10 cellular contexts compared by ENCODE assay signal in the genomic region with DNA sequence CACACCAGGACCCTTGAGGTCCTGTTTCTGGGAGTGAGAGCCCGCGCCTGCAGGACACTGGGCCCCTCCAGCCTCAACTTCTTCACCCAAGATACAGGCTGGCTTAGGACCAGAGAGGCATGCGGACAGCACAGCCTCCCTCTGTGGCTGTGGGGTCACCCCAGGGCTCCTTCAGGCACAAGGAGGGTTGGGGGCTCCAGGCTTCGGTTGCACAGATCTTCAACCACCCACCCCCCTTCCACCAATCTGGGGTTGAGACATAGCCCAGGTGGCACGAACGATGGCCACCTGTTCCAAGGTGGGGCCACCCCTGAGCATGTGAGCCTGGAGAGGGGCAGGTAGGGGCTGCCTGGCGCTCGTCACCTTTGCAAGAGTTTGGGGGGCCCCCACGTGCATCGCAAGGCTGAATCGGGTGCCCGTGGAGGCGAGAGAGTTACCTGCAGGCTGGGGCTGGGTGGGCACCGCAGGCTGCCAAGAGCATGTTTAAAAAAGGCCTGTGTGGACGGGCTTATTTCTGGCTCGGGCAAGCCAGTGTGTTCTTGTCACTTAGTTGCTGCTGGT. TPM values are rescaled to one million over a fixed set of nuclear protein-coding genes. Genes with fewer than 3 reads are reported as not detected.
DNase-seq lines count a peak whose midpoint lies in the region; ATAC-seq, FAIRE-seq and TF ChIP-seq lines count a peak whose summit lies in the region.
"Had no signal": no experiment of that assay in that cellular context is flagged by ENCODE, and none has a peak within 500 bp of the region (broad histone marks: within the 10 kb centered on the region; RNA-seq: fewer than 3 reads in every experiment).

No MANE protein-coding gene starts in this region.

- in situ Hi-C loops in GM13977 (cut with MboI; ENCODE audit: low pct_unique_long_range_greater_than_20kb, low sequenced_read_pairs, unreplicated experiment): no loop called here

- no peaks in the 10 kb centered on the region for H3K27me3 Mint-ChIP-seq in activated T-helper 2 cell treated with anti-CD3 and anti-CD28 coated beads, Interferon-gamma antibody, Interleukin-2, Interleukin-4, amounts not matched to agents 10 μg/mL and 5 μg/mL and 100 μg/mL, durations not matched to agents 14 hours and 24 hours and 36 hours (ENCODE audit: low read depth)

- peaks cover 14% of the 10 kb centered on the region for H3K4me1 Mint-ChIP-seq in activated T-helper 2 cell treated with anti-CD3 and anti-CD28 coated beads, Interferon-gamma antibody, Interleukin-2, Interleukin-4, amounts not matched to agents 10 μg/mL and 5 μg/mL and 100 μg/mL, durations not matched to agents 14 hours and 24 hours and 36 hours (ENCODE audit: low read depth)

- intact Hi-C loops in activated T-helper 2 cell treated with anti-CD3 and anti-CD28 coated beads, Interferon-gamma antibody, Interleukin-2, Interleukin-4, amounts not matched to agents 10 μg/mL and 5 μg/mL and 100 μg/mL, durations not matched to agents 14 hours and 24 hours and 36 hours (cut with micrococcal nuclease): no loop called here
- intact Hi-C loops in stomach (cut with DNase I; ENCODE audit: low total_unique reads): no loop called here

- H3K27me3 ChIP-seq in SK-N-SH (ENCODE audit: insufficient read depth) (no peaks in the 10 kb centered on the region), keratinocyte (ENCODE audit: control insufficient read depth, extremely low read depth, insufficient read depth, low read length) (no peaks in the 10 kb centered on the region), stomach (no peaks in the 10 kb centered on the region)

- no peak overlapping the region for H3K27ac Mint-ChIP-seq in activated T-helper 2 cell treated with anti-CD3 and anti-CD28 coated beads, Interferon-gamma antibody, Interleukin-2, Interleukin-4, amounts not matched to agents 10 μg/mL and 5 μg/mL and 100 μg/mL, durations not matched to agents 14 hours and 24 hours and 36 hours

- TF ChIP-seq POLR2A in stomach (IDR thresholded peaks at IDR 0.05): no peak

- H3K36me3 ChIP-seq in SK-N-SH (replicated peaks in 1 of 2; ENCODE audit: control insufficient read depth in 1 of 2, insufficient read depth in 2 of 2, low read length in 1 of 2) (peaks cover 0 to 6% of the 10 kb centered on the region in 2 experiments), keratinocyte (ENCODE audit: control insufficient read depth in 2 of 2, extremely low read depth in 1 of 2, insufficient read depth in 2 of 2, low read length in 2 of 2) (peaks cover 0 to 5% of the 10 kb centered on the region in 2 experiments), stomach (peaks cover 0 to 4% (median 3%) of the 10 kb centered on the region in 4 donors)

- ATAC-seq in SK-N-SH treated with all-trans-retinoic acid at 6 μM for 48 hours: no peak

- H3K27ac ChIP-seq in SK-N-SH (ENCODE audit: low read depth in 2 of 2, low read length in 1 of 2) (no peak overlapping the region; a peak in 1 of 4 replicates), keratinocyte (ENCODE audit: control insufficient read depth, insufficient read depth, low read length) (peak overlapping the region; percentile 6), stomach (peak overlapping the region in 3 of 5 donors; percentile 63 to 97 (median 96))

- no peaks in the 10 kb centered on the region for H3K9me1 ChIP-seq in keratinocyte (ENCODE audit: control insufficient read depth, extremely low read depth, insufficient read depth, low read length)

- no peak for TF ChIP-seq RAD21 in SK-N-SH (IDR thresholded peaks at IDR 0.05; ENCODE audit: low read length)

- H3K4me2 ChIP-seq in SK-N-SH (peak overlapping the region; percentile 89), keratinocyte (ENCODE audit: control insufficient read depth, extremely low read depth, insufficient read depth, low read depth, low read length) (peak overlapping the region; percentile 93)

- POLR2A ChIA-PET in SK-N-SH (lab: Yijun Ruan, JAX): no interaction called here

- peak overlapping the region; percentile 77 for H3K4me3 Mint-ChIP-seq in activated T-helper 2 cell treated with anti-CD3 and anti-CD28 coated beads, Interferon-gamma antibody, Interleukin-2, Interleukin-4, amounts not matched to agents 10 μg/mL and 5 μg/mL and 100 μg/mL, durations not matched to agents 14 hours and 24 hours and 36 hours (ENCODE audit: low read depth)

- H3K9me3 Mint-ChIP-seq in activated T-helper 2 cell treated with anti-CD3 and anti-CD28 coated beads, Interferon-gamma antibody, Interleukin-2, Interleukin-4, amounts not matched to agents 10 μg/mL and 5 μg/mL and 100 μg/mL, durations not matched to agents 14 hours and 24 hours and 36 hours: no peaks in the 10 kb centered on the region

- H3K9me3 ChIP-seq in SK-N-SH: no peaks in the 10 kb centered on the region
- H3K9me3 ChIP-seq in keratinocyte (ENCODE audit: control insufficient read depth, low read depth, low read length): no peaks in the 10 kb centered on the region
- no peaks in the 10 kb centered on the region for H3K9me3 ChIP-seq in stomach

- no peak for DNase-seq in SK-N-SH
- DNase-seq in activated T-helper 2 cell treated with anti-CD3 and anti-CD28 coated beads, Interferon-gamma antibody, Interleukin-2, Interleukin-4, amounts not matched to agents 10 μg/mL and 5 μg/mL and 100 μg/mL, durations not matched to agents 14 hours and 24 hours and 36 hours (ENCODE audit: low spot score): no peak
- no peak for DNase-seq in keratinocyte (ENCODE audit: low read depth, low spot score)
- DNase-seq in stomach: no peak
- DNase-seq in HTR-8/SVneo (ENCODE audit: insufficient read length, low spot score): no peak
- DNase-seq in NCI-H345 treated with DMSO at 0.1 percent for 48 hours (lab: John Stamatoyannopoulos, UW; ENCODE audit: unreplicated experiment): no peak
- DNase-seq in GM13977 (ENCODE audit: low spot score): no peak
- DNase-seq: 8988T, foreskin melanocyte had no signal

- H3K9ac ChIP-seq in SK-N-SH (peak overlapping the region; percentile 76), keratinocyte (ENCODE audit: control insufficient read depth, extremely low read depth, insufficient read depth, low read length) (peak overlapping the region; percentile 77)

- peaks cover 4% of the 10 kb centered on the region for H3K36me3 Mint-ChIP-seq in activated T-helper 2 cell treated with anti-CD3 and anti-CD28 coated beads, Interferon-gamma antibody, Interleukin-2, Interleukin-4, amounts not matched to agents 10 μg/mL and 5 μg/mL and 100 μg/mL, durations not matched to agents 14 hours and 24 hours and 36 hours (ENCODE audit: low read depth)

- H3K4me3 ChIP-seq in SK-N-SH (ENCODE audit: low read depth in 2 of 2, low read length in 1 of 2) (peak overlapping the region; percentile 78 to 95), keratinocyte (ENCODE audit: control insufficient read depth in 2 of 3, extremely low read depth in 1 of 3, insufficient read depth in 2 of 3, low read depth in 1 of 3, low read length in 3 of 3) (peak overlapping the region; percentile 41 to 86 (median 71)), stomach (peak overlapping the region; percentile 93 to 98 (median 95))

- CTCF ChIA-PET in SK-N-SH (lab: Yijun Ruan, JAX): no interaction called here

- peaks cover 13% of the 10 kb centered on the region for H3F3A ChIP-seq in SK-N-SH (replicated peaks; ENCODE audit: insufficient read depth)

- FAIRE-seq in keratinocyte (lab: Jason Lieb, UNC) (no peak), HTR-8/SVneo (lab: Jason Lieb, UNC) (no peak)

- dilution Hi-C loops in keratinocyte (cut with MboI; ENCODE audit: extremely low pct_ligation_motif_present, low sequenced_read_pairs): no loop called here

- H3K79me2 ChIP-seq in SK-N-SH (ENCODE audit: insufficient read depth) (peaks cover 59% of the 10 kb centered on the region), keratinocyte (ENCODE audit: control insufficient read depth, insufficient read depth, low read length) (peaks cover 52% of the 10 kb centered on the region)

- H3K9me2 ChIP-seq in SK-N-SH: no peaks in the 10 kb centered on the region

- 80% methylated on average over 1 of the region's 16 CpGs for WGBS in SK-N-SH (ENCODE audit: low lambda C conversion rate)
- WGBS in stomach, 5 donors: 43 to 47% (median 44%) methylated on average over 14 to 16 of the region's 16 CpGs

- H3K4me1 ChIP-seq in SK-N-SH (ENCODE audit: control insufficient read depth in 1 of 2, insufficient read depth in 2 of 2, low read depth in 1 of 2, low read length in 1 of 2) (peaks cover 0 to 57% of the 10 kb centered on the region in 2 experiments; a peak in 1 of 4 replicates), keratinocyte (ENCODE audit: control insufficient read depth, extremely low read depth, insufficient read depth, low read length) (peaks cover 15% of the 10 kb centered on the region), stomach (peaks cover 43 to 76% (median 67%) of the 10 kb centered on the region in 4 donors)

- H2AFZ ChIP-seq in SK-N-SH (ENCODE audit: low read depth): no peak overlapping the region
- H2AFZ ChIP-seq in keratinocyte (ENCODE audit: control insufficient read depth, low read length): no peak overlapping the region

- TF ChIP-seq CTCF in SK-N-SH (IDR thresholded peaks at IDR 0.05): no peak
- TF ChIP-seq CTCF in keratinocyte (optimal IDR thresholded peaks at IDR 0.05 in 1 of 3, IDR thresholded peaks at IDR 0.05 in 1 of 3, conservative IDR thresholded peaks at IDR 0.05 in 1 of 3; ENCODE audit: extremely low read depth in 1 of 3, insufficient read depth in 2 of 3, low read length in 3 of 3): no peak
- TF ChIP-seq CTCF in stomach (IDR thresholded peaks at IDR 0.05): no peak
- TF ChIP-seq CTCF in GM13977 (IDR thresholded peaks at IDR 0.05; ENCODE audit: extremely low read depth, insufficient read depth, missing control alignments): no peak

- H4K20me1 ChIP-seq in SK-N-SH (ENCODE audit: insufficient read depth): peaks cover 48% of the 10 kb centered on the region
- peaks cover 23% of the 10 kb centered on the region for H4K20me1 ChIP-seq in keratinocyte (ENCODE audit: control insufficient read depth, extremely low read depth, insufficient read depth, low read length)

- no peak for TF ChIP-seq EP300 in SK-N-SH (IDR thresholded peaks at IDR 0.05; ENCODE audit: borderline replicate concordance in 1 of 2, low read depth in 1 of 2, low read length in 1 of 2)
- TF ChIP-seq EP300 in stomach (IDR thresholded peaks at IDR 0.05): no peak

RNA-seq across cellular contexts. Expression of gene ZDHHC8, which starts 1.2 kb away (rescaled TPM):
- polyA plus RNA-seq in SK-N-SH (2012; rRNA removed) (36.5 and 65.3 TPM in 2 replicates), keratinocyte (16.0 to 44.5 TPM (median 25.4 TPM) in 3 replicates), stomach (10 to 100 TPM in 1 of 3 donors, 1 to 10 TPM in 2; 3.2 to 22.8 (median 9.7) TPM)
- 21.9 and 35.0 TPM in 2 replicates for polyA plus RNA-seq in SK-N-SH (2012; cell fraction: cytosol; rRNA removed)
- 436 and 508 TPM in 2 replicates for polyA plus RNA-seq in SK-N-SH (2012; cell fraction: nucleus; rRNA removed)
- 77.3 and 82.4 TPM in 2 replicates for total RNA-seq in activated T-helper 2 cell treated with anti-CD3 and anti-CD28 coated beads, Interferon-gamma antibody, Interleukin-2, Interleukin-4, amounts not matched to agents 10 μg/mL and 5 μg/mL and 100 μg/mL, durations not matched to agents 14 hours and 24 hours and 36 hours
- polyA plus RNA-seq in keratinocyte (2011; ENCODE audit: low read depth): 3.4 TPM
- polyA plus RNA-seq in keratinocyte (2011; cell fraction: cytosol; rRNA removed): 16.7 and 34.6 TPM in 2 replicates
- 170 and 225 TPM in 2 replicates for polyA plus RNA-seq in keratinocyte (2011; cell fraction: nucleus; rRNA removed)
- 17.3 and 50.3 TPM in 2 replicates for polyA plus RNA-seq in keratinocyte (2012; ENCODE audit: low replicate concordance)
- 23.9 to 130 TPM (median 28.7 TPM) in 3 replicates for polyA minus RNA-seq in keratinocyte
- 26.3 TPM for polyA minus RNA-seq in keratinocyte (2011; cell fraction: cytosol; rRNA and poly(A)+ RNA removed)
- 28.4 and 56.4 TPM in 2 replicates for polyA minus RNA-seq in keratinocyte (2011; cell fraction: nucleus; rRNA and poly(A)+ RNA removed)
- 100 to 1,000 TPM in 1 of 5 donors, 10 to 100 TPM in 3, 1 to 10 TPM in 1; 4.2 to 228 (median 23.6) TPM for total RNA-seq in stomach

RNA-seq across cellular contexts. Expression of gene TRMT2A, which starts 15.7 kb away (rescaled TPM):
- 54.6 and 73.1 TPM in 2 replicates for polyA plus RNA-seq in SK-N-SH (2012; rRNA removed)
- polyA plus RNA-seq in SK-N-SH (2012; cell fraction: cytosol; rRNA removed): 7.9 and 12.8 TPM in 2 replicates
- 409 and 434 TPM in 2 replicates for polyA plus RNA-seq in SK-N-SH (2012; cell fraction: nucleus; rRNA removed)
- total RNA-seq in activated T-helper 2 cell treated with anti-CD3 and anti-CD28 coated beads, Interferon-gamma antibody, Interleukin-2, Interleukin-4, amounts not matched to agents 10 μg/mL and 5 μg/mL and 100 μg/mL, durations not matched to agents 14 hours and 24 hours and 36 hours: 94.1 and 103 TPM in 2 replicates
- 18.3 to 53.7 TPM (median 20.6 TPM) in 3 replicates for polyA plus RNA-seq in keratinocyte
- 5.6 TPM for polyA plus RNA-seq in keratinocyte (2011; ENCODE audit: low read depth)
- 9.5 and 16.8 TPM in 2 replicates for polyA plus RNA-seq in keratinocyte (2011; cell fraction: cytosol; rRNA removed)
- polyA plus RNA-seq in keratinocyte (2011; cell fraction: nucleus; rRNA removed): 94.5 and 118 TPM in 2 replicates
- 25.8 and 30.1 TPM in 2 replicates for polyA plus RNA-seq in keratinocyte (2012; ENCODE audit: low replicate concordance)
- polyA minus RNA-seq in keratinocyte: 23.0 to 59.2 TPM (median 34.2 TPM) in 3 replicates
- 46.4 TPM for polyA minus RNA-seq in keratinocyte (2011; cell fraction: cytosol; rRNA and poly(A)+ RNA removed)
- 28.0 and 35.1 TPM in 2 replicates for polyA minus RNA-seq in keratinocyte (2011; cell fraction: nucleus; rRNA and poly(A)+ RNA removed)
- 100 to 1,000 TPM in 1 of 5 donors, 10 to 100 TPM in 4; 30.5 to 143 (median 89.5) TPM for total RNA-seq in stomach
- polyA plus RNA-seq in stomach: 10 to 100 TPM; 17.9 to 70.3 (median 33.6) TPM

RNA-seq across cellular contexts. Expression of gene RANBP1, which starts 16.9 kb away (rescaled TPM):
- polyA plus RNA-seq in SK-N-SH (2012; rRNA removed): 288 and 502 TPM in 2 replicates
- polyA plus RNA-seq in SK-N-SH (2012; cell fraction: cytosol; rRNA removed): 421 and 483 TPM in 2 replicates
- polyA plus RNA-seq in SK-N-SH (2012; cell fraction: nucleus; rRNA removed): 259 and 349 TPM in 2 replicates
- total RNA-seq in activated T-helper 2 cell treated with anti-CD3 and anti-CD28 coated beads, Interferon-gamma antibody, Interleukin-2, Interleukin-4, amounts not matched to agents 10 μg/mL and 5 μg/mL and 100 μg/mL, durations not matched to agents 14 hours and 24 hours and 36 hours: 444 and 452 TPM in 2 replicates
- polyA plus RNA-seq in keratinocyte: 141 to 278 TPM (median 193 TPM) in 3 replicates
- polyA plus RNA-seq in keratinocyte (2011; ENCODE audit: low read depth): 44.3 TPM
- polyA plus RNA-seq in keratinocyte (2011; cell fraction: cytosol; rRNA removed): 251 and 309 TPM in 2 replicates
- 131 and 136 TPM in 2 replicates for polyA plus RNA-seq in keratinocyte (2011; cell fraction: nucleus; rRNA removed)
- polyA plus RNA-seq in keratinocyte (2012; ENCODE audit: low replicate concordance): 80.4 and 206 TPM in 2 replicates
- polyA minus RNA-seq in keratinocyte: 91.3 to 166 TPM (median 155 TPM) in 3 replicates
- polyA minus RNA-seq in keratinocyte (2011; cell fraction: cytosol; rRNA and poly(A)+ RNA removed): 158 TPM
- polyA minus RNA-seq in keratinocyte (2011; cell fraction: nucleus; rRNA and poly(A)+ RNA removed): 27.4 and 32.5 TPM in 2 replicates
- total RNA-seq in stomach: 100 to 1,000 TPM in 3 of 5 donors, 10 to 100 TPM in 2; 23.9 to 200 (median 127) TPM
- polyA plus RNA-seq in stomach: 10 to 100 TPM; 72.8 to 93.5 (median 90.3) TPM

RNA-seq across cellular contexts. Expression of gene CCDC188, which starts 18.1 kb away (rescaled TPM):
- polyA plus RNA-seq in SK-N-SH (2012; rRNA removed) (21.1 and 24.0 TPM in 2 replicates), keratinocyte (not detected in 3 replicates), stomach (1 to 10 TPM in 1 of 3 donors, under 1 TPM in 2; 0.10 to 2.7 (median 0.76) TPM)
- polyA plus RNA-seq in SK-N-SH (2012; cell fraction: cytosol; rRNA removed): 4.4 and 6.7 TPM in 2 replicates
- polyA plus RNA-seq in SK-N-SH (2012; cell fraction: nucleus; rRNA removed): 141 and 175 TPM in 2 replicates
- 0.11 TPM in 1 of 2 replicates, not detected in the other for total RNA-seq in activated T-helper 2 cell treated with anti-CD3 and anti-CD28 coated beads, Interferon-gamma antibody, Interleukin-2, Interleukin-4, amounts not matched to agents 10 μg/mL and 5 μg/mL and 100 μg/mL, durations not matched to agents 14 hours and 24 hours and 36 hours
- not detected for polyA plus RNA-seq in keratinocyte (2011; ENCODE audit: low read depth)
- not detected in 2 replicates for polyA plus RNA-seq in keratinocyte (2011; cell fraction: cytosol; rRNA removed)
- not detected in 2 replicates for polyA plus RNA-seq in keratinocyte (2011; cell fraction: nucleus; rRNA removed)
- polyA plus RNA-seq in keratinocyte (2012; ENCODE audit: low replicate concordance): not detected in 2 replicates
- polyA minus RNA-seq in keratinocyte: not detected in 3 replicates
- not detected for polyA minus RNA-seq in keratinocyte (2011; cell fraction: cytosol; rRNA and poly(A)+ RNA removed)
- not detected in 2 replicates for polyA minus RNA-seq in keratinocyte (2011; cell fraction: nucleus; rRNA and poly(A)+ RNA removed)
- 10 to 100 TPM in 1 of 5 donors, 1 to 10 TPM in 1, under 1 TPM in 2, not detected in 1; 0.37 to 40.8 (median 2.1) TPM for total RNA-seq in stomach

RNA-seq across cellular contexts. Expression of gene DGCR8, which starts 52.7 kb away (rescaled TPM):
- polyA plus RNA-seq in SK-N-SH (2012; rRNA removed): 23.9 and 26.5 TPM in 2 replicates
- polyA plus RNA-seq in SK-N-SH (2012; cell fraction: cytosol; rRNA removed): 15.0 and 15.8 TPM in 2 replicates
- 107 and 117 TPM in 2 replicates for polyA plus RNA-seq in SK-N-SH (2012; cell fraction: nucleus; rRNA removed)
- 63.1 and 66.4 TPM in 2 replicates for total RNA-seq in activated T-helper 2 cell treated with anti-CD3 and anti-CD28 coated beads, Interferon-gamma antibody, Interleukin-2, Interleukin-4, amounts not matched to agents 10 μg/mL and 5 μg/mL and 100 μg/mL, durations not matched to agents 14 hours and 24 hours and 36 hours
- 14.3 to 24.3 TPM (median 17.2 TPM) in 3 replicates for polyA plus RNA-seq in keratinocyte
- polyA plus RNA-seq in keratinocyte (2011; ENCODE audit: low read depth): 13.5 TPM
- polyA plus RNA-seq in keratinocyte (2011; cell fraction: cytosol; rRNA removed): 11.2 and 13.8 TPM in 2 replicates
- 61.4 and 73.1 TPM in 2 replicates for polyA plus RNA-seq in keratinocyte (2011; cell fraction: nucleus; rRNA removed)
- polyA plus RNA-seq in keratinocyte (2012; ENCODE audit: low replicate concordance): 14.1 and 20.0 TPM in 2 replicates
- polyA minus RNA-seq in keratinocyte: 15.3 to 41.9 TPM (median 20.6 TPM) in 3 replicates
- 11.7 TPM for polyA minus RNA-seq in keratinocyte (2011; cell fraction: cytosol; rRNA and poly(A)+ RNA removed)
- 21.3 and 26.5 TPM in 2 replicates for polyA minus RNA-seq in keratinocyte (2011; cell fraction: nucleus; rRNA and poly(A)+ RNA removed)
- total RNA-seq in stomach: 10 to 100 TPM; 25.1 to 55.4 (median 48.5) TPM
- 10 to 100 TPM in 1 of 3 donors, 1 to 10 TPM in 2; 7.8 to 13.8 (median 9.3) TPM for polyA plus RNA-seq in stomach

Comparison
In these comparisons a context has a peak if more than half of its experiments do, and no peak if none do; other contexts are left out.
1. H3K27ac ChIP-seq: peak in keratinocyte (single experiment) and stomach (3 of 5); none in SK-N-SH (0 of 2).
2. Peak in every context shown above with its lines, with median percentiles within 50 percentile points of each other: H3K4me3 ChIP-seq.